9 cellular contexts compared by ENCODE assay signal in the genomic region with DNA sequence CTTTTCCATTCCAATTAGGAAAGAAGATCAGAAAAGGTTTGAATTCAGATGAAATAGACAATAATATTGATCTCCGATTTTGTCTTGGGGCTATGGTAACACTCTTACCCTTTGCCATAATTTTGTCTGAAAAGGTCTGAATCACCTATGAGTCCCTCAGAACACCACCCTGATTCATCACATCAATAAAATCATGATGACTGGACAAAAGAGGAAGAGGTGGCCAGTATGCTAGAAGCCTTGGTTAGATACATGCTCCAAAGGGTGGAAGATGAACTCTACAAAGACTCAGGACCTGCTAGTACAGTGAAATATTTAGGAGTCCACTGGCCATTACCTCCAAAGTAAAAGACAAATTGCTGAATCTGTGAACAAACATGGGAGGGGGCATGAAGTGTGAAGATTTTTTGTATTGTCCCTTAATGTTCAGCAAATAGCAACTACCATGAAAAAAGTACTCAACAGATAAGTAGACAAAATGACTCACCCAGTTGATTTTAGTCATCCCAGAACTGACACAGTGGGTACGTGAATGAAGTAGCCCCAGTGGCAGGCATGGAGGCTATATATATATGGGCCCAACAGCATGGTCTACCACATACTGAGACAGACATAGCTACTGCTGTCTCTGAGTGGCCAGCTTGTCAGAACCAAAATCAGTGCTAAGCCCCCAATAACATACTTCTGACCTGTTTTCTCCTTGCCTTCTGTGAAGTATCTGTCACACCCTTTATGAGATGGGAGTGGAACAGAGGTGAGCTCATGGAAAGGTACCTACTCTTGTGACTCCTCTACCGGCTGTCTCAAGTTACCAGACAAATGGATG. TPM values are rescaled to one million over a fixed set of nuclear protein-coding genes. Genes with fewer than 3 reads are reported as not detected.
DNase-seq lines count a peak whose midpoint lies in the region; ATAC-seq and TF ChIP-seq lines count a peak whose summit lies in the region.
"Had no signal": no experiment of that assay in that cellular context is flagged by ENCODE, and none has a peak within 500 bp of the region (broad histone marks: within the 10 kb centered on the region; RNA-seq: fewer than 3 reads in every experiment).

No MANE protein-coding gene starts in this region.

- peak overlapping the region; percentile 97 for H3K27ac Mint-ChIP-seq in activated naive CD8-positive, alpha-beta T cell

- ATAC-seq in GM21381 (IDR thresholded peaks at IDR 0.05; ENCODE audit: unreplicated experiment) = peak; percentile 86
- ATAC-seq in HG03521 (IDR thresholded peaks at IDR 0.05; ENCODE audit: unreplicated experiment) = peak; percentile 74
- ATAC-seq: naive thymus-derived CD4-positive, alpha-beta T cell had no signal

- H3K4me3 Mint-ChIP-seq in activated naive CD8-positive, alpha-beta T cell = peak overlapping the region; percentile 27
- H3K4me3 Mint-ChIP-seq: naive thymus-derived CD4-positive, alpha-beta T cell had no signal

- H3K36me3 Mint-ChIP-seq in activated naive CD8-positive, alpha-beta T cell = peaks cover 20% of the 10 kb centered on the region

- H3K4me1 Mint-ChIP-seq in activated naive CD8-positive, alpha-beta T cell (ENCODE audit: low read depth) = peaks cover 20% of the 10 kb centered on the region

- no peaks in the 10 kb centered on the region for H3K9me3 Mint-ChIP-seq in activated naive CD8-positive, alpha-beta T cell (ENCODE audit: low read depth)
- H3K9me3 Mint-ChIP-seq: naive thymus-derived CD4-positive, alpha-beta T cell had no signal

- DNase-seq in Caki2 (ENCODE audit: low read depth) (peak; percentile 95), HEK293T (ENCODE audit: extremely low spot score) (no peak), 8988T (no peak), iPS-NIHi11 (ENCODE audit: low spot score) (no peak), mesenteric fat pad (ENCODE audit: low spot score) (no peak)

- CTCF ChIA-PET in HEK293T (lab: Yijun Ruan, JAX) = no interaction called here

- H3K27me3 Mint-ChIP-seq in activated naive CD8-positive, alpha-beta T cell = no peaks in the 10 kb centered on the region
- H3K27me3 Mint-ChIP-seq: naive thymus-derived CD4-positive, alpha-beta T cell had no signal

- in situ Hi-C loops in Caki2 (cut with HindIII; ENCODE audit: low pct_unique_long_range_greater_than_20kb, low sequenced_read_pairs) = no loop called here

- POLR2A ChIA-PET in HEK293T (lab: Yijun Ruan, JAX) = no interaction called here

TF ChIP-seq in HEK293T, 16 proteins besides CTCF, POLR2A, EP300 and RAD21:
- TF ChIP-seq SUZ12 (IDR thresholded peaks at IDR 0.05) (no peak), NFRKB (IDR thresholded peaks at IDR 0.05) (no peak), SP1 (IDR thresholded peaks at IDR 0.05) (no peak), FOXA1 (IDR thresholded peaks at IDR 0.05) (no peak), CTBP1 (IDR thresholded peaks at IDR 0.05; ENCODE audit: borderline replicate concordance) (no peak), L3MBTL2 (conservative IDR thresholded peaks at IDR 0.05) (no peak), FOXM1 (IDR thresholded peaks at IDR 0.05; ENCODE audit: borderline replicate concordance) (no peak), ZNF384 (IDR thresholded peaks at IDR 0.05) (no peak), FOXK2 (IDR thresholded peaks at IDR 0.05) (no peak), TARDBP (IDR thresholded peaks at IDR 0.05) (no peak), ARNT (IDR thresholded peaks at IDR 0.05) (no peak), BHLHE40 (IDR thresholded peaks at IDR 0.05; ENCODE audit: borderline replicate concordance) (no peak), ELF4 (IDR thresholded peaks at IDR 0.05) (no peak), HDGF (IDR thresholded peaks at IDR 0.05; ENCODE audit: borderline replicate concordance) (no peak), LEF1 (IDR thresholded peaks at IDR 0.05; ENCODE audit: borderline replicate concordance) (no peak)
- TF ChIP-seq, protein P1, sequence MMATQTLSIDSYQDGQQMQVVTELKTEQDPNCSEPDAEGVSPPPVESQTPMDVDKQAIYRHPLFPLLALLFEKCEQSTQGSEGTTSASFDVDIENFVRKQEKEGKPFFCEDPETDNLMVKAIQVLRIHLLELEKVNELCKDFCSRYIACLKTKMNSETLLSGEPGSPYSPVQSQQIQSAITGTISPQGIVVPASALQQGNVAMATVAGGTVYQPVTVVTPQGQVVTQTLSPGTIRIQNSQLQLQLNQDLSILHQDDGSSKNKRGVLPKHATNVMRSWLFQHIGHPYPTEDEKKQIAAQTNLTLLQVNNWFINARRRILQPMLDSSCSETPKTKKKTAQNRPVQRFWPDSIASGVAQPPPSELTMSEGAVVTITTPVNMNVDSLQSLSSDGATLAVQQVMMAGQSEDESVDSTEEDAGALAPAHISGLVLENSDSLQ (IDR thresholded peaks at IDR 0.05) = no peak

RNA-seq across cellular contexts. Expression of gene GLS, which starts 36.5 kb away (rescaled TPM):
- total RNA-seq in Caki2 (2014; rRNA removed; shearing (Covaris generic); ENCODE audit: low replicate concordance) = 270 and 324 TPM in 2 replicates
- 116 TPM for total RNA-seq in mesenteric fat pad
